ENCODE assay signal across 1 cellular context in the genomic region with DNA sequence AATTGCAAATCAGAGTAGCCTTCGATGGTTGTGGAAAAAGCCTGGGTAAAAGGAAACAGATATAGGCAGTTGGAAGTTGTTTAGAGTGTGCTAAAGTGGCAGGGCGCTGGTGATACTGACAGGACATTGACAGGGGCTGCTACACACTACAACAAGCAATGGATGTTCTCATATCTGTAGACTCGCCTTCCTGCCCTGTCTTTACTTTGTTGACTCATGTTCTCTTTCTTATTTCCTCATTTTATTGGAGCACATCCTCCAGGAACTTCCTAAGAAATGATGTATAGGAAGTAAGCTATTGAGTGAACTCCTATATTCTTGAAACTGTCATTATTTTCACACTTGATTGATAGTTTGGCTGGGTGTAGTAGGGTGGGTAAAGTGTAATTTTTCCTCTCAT.
TF ChIP-seq lines count a peak whose summit lies in the region.

No MANE protein-coding gene starts in this region.

TF ChIP-seq in SK-N-SH, 30 proteins besides CTCF, POLR2A, EP300 and RAD21 (continued from another document):
- TF ChIP-seq, protein P1, sequence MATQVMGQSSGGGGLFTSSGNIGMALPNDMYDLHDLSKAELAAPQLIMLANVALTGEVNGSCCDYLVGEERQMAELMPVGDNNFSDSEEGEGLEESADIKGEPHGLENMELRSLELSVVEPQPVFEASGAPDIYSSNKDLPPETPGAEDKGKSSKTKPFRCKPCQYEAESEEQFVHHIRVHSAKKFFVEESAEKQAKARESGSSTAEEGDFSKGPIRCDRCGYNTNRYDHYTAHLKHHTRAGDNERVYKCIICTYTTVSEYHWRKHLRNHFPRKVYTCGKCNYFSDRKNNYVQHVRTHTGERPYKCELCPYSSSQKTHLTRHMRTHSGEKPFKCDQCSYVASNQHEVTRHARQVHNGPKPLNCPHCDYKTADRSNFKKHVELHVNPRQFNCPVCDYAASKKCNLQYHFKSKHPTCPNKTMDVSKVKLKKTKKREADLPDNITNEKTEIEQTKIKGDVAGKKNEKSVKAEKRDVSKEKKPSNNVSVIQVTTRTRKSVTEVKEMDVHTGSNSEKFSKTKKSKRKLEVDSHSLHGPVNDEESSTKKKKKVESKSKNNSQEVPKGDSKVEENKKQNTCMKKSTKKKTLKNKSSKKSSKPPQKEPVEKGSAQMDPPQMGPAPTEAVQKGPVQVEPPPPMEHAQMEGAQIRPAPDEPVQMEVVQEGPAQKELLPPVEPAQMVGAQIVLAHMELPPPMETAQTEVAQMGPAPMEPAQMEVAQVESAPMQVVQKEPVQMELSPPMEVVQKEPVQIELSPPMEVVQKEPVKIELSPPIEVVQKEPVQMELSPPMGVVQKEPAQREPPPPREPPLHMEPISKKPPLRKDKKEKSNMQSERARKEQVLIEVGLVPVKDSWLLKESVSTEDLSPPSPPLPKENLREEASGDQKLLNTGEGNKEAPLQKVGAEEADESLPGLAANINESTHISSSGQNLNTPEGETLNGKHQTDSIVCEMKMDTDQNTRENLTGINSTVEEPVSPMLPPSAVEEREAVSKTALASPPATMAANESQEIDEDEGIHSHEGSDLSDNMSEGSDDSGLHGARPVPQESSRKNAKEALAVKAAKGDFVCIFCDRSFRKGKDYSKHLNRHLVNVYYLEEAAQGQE (IDR thresholded peaks at IDR 0.05; ENCODE audit: low read depth, low read length): no peak
- TF ChIP-seq CHD2 (IDR thresholded peaks at IDR 0.05; ENCODE audit: low read length, partially characterized antibody): no peak
TF ChIP-seq in SK-N-SH: peak in this region for 0.
